Comparison of ENCODE assay signal across 1 cellular context in genomic region chr6:135497412-135498177, GRCh38.
TF ChIP-seq lines count a peak whose summit lies in the region.

Gene AHI1, minus strand, starts transcription at chr6:135497740. Its CDS starts 5,503 bp downstream, at chr6:135492237.

TF ChIP-seq in HEK293, 187 proteins besides CTCF, POLR2A, EP300 and RAD21 (continued from another document and continues in another):
- TF ChIP-seq ZNF398 (tag by site-specific recombination; IDR thresholded peaks at IDR 0.05), result peak; percentile 59; the same call in 1 of the 2 replicates
- TF ChIP-seq ZNF585B (tag by site-specific recombination; IDR thresholded peaks at IDR 0.05), result no peak
- 0 out of 2 replicates have a peak, but pooled peaks have one; percentile 40 for TF ChIP-seq ZNF610 (tag by site-specific recombination; IDR thresholded peaks at IDR 0.05; ENCODE audit: borderline replicate concordance)
- no peak for TF ChIP-seq KLF7 (tag by site-specific recombination; IDR thresholded peaks at IDR 0.05; ENCODE audit: borderline replicate concordance)
- TF ChIP-seq ZNF423 (tag by site-specific recombination; IDR thresholded peaks at IDR 0.05), result peak; percentile 67; the same call in 1 of the 2 replicates
- TF ChIP-seq IKZF3 (tag by site-specific recombination; IDR thresholded peaks at IDR 0.05), result peak; percentile 64; the same call in 1 of the 2 replicates
- TF ChIP-seq ZNF639 (tag by site-specific recombination; IDR thresholded peaks at IDR 0.05), result no peak
- no peak for TF ChIP-seq ZNF416 (tag by site-specific recombination; IDR thresholded peaks at IDR 0.05)
- TF ChIP-seq ZNF280C (tag by site-specific recombination; IDR thresholded peaks at IDR 0.05), result no peak
- TF ChIP-seq ZBTB20 (tag by site-specific recombination; IDR thresholded peaks at IDR 0.05), result peak; percentile 86
- no peak for TF ChIP-seq ZNF837 (tag by site-specific recombination; IDR thresholded peaks at IDR 0.05)
- no peak for TF ChIP-seq TSHZ1 (tag by site-specific recombination; IDR thresholded peaks at IDR 0.05; ENCODE audit: borderline replicate concordance)
- TF ChIP-seq ZNF23 (tag by site-specific recombination; IDR thresholded peaks at IDR 0.05; ENCODE audit: borderline replicate concordance), result no peak
- TF ChIP-seq ZNF792 (tag by site-specific recombination; IDR thresholded peaks at IDR 0.05), result no peak
- no peak for TF ChIP-seq ZNF112 (tag by site-specific recombination; IDR thresholded peaks at IDR 0.05)
- TF ChIP-seq ZNF518A (tag by site-specific recombination; conservative IDR thresholded peaks at IDR 0.05; ENCODE audit: low read depth), result no peak
- TF ChIP-seq YY2 (tag by site-specific recombination; IDR thresholded peaks at IDR 0.05), result 0 out of 2 replicates have a peak, but pooled peaks have one; percentile 12
- TF ChIP-seq ZNF184 (tag by site-specific recombination; IDR thresholded peaks at IDR 0.05), result no peak
- peak; percentile 70 for TF ChIP-seq SP3 (tag by site-specific recombination; IDR thresholded peaks at IDR 0.05)
- TF ChIP-seq WT1 (tag by site-specific recombination; IDR thresholded peaks at IDR 0.05), result peak; percentile 51
- TF ChIP-seq ZSCAN30 (tag by site-specific recombination; IDR thresholded peaks at IDR 0.05), result peak; percentile 85
- no peak for TF ChIP-seq ZNF433 (tag by site-specific recombination; IDR thresholded peaks at IDR 0.05; ENCODE audit: low read depth)
- peak; percentile 62 for TF ChIP-seq EGR2 (tag by site-specific recombination; IDR thresholded peaks at IDR 0.05; ENCODE audit: low read depth)
- TF ChIP-seq ZSCAN23 (tag by site-specific recombination; IDR thresholded peaks at IDR 0.05), result no peak
- peak; percentile 95 for TF ChIP-seq BCL11B (tag by site-specific recombination; IDR thresholded peaks at IDR 0.05; ENCODE audit: low read depth)
- TF ChIP-seq INSM2 (tag by site-specific recombination; IDR thresholded peaks at IDR 0.05), result peak; percentile 75
- TF ChIP-seq KLF17 (tag by site-specific recombination; IDR thresholded peaks at IDR 0.05), result peak; percentile 82
- TF ChIP-seq ZNF76 (tag by site-specific recombination; IDR thresholded peaks at IDR 0.05; ENCODE audit: borderline replicate concordance, low read depth), result no peak
- TF ChIP-seq ZNF121 (tag by site-specific recombination; IDR thresholded peaks at IDR 0.05), result 0 out of 2 replicates have a peak, but pooled peaks have one; percentile 8
- peak; percentile 80 for TF ChIP-seq ZNF324 (tag by site-specific recombination; IDR thresholded peaks at IDR 0.05)
- TF ChIP-seq ZBTB11 (tag by site-specific recombination; conservative IDR thresholded peaks at IDR 0.05; ENCODE audit: low read depth), result peak; percentile 53; the same call in 1 of the 2 replicates
- no peak for TF ChIP-seq ZNF560 (tag by site-specific recombination; IDR thresholded peaks at IDR 0.05; ENCODE audit: borderline replicate concordance)
- no peak for TF ChIP-seq ZNF48 (tag by site-specific recombination; IDR thresholded peaks at IDR 0.05)
- TF ChIP-seq ZSCAN5A (tag by site-specific recombination; IDR thresholded peaks at IDR 0.05), result peak; percentile 75; the same call in 1 of the 2 replicates
- TF ChIP-seq ZNF335 (tag by site-specific recombination; conservative IDR thresholded peaks at IDR 0.05), result peak; percentile 98
- peak; percentile 92 for TF ChIP-seq ZEB2 (tag by site-specific recombination; IDR thresholded peaks at IDR 0.05)
